ENCODE assay signal across 27 cellular contexts in genomic region chr6:162710438-162710837, GRCh38. TPM values are rescaled to one million over a fixed set of nuclear protein-coding genes. Genes with fewer than 3 reads are reported as not detected.
"Had no signal": no experiment of that assay in that cellular context is flagged by ENCODE, and none has a peak within 500 bp of the region (broad histone marks: within the 10 kb centered on the region; RNA-seq: fewer than 3 reads in every experiment).

No MANE protein-coding gene starts in this region.

- H3K4me1 ChIP-seq: prostate gland, right lobe of liver, tibial artery had no signal

- H3K27me3 ChIP-seq: neutrophil, pancreas, right lobe of liver, sigmoid colon, suprapubic skin, testis, tibial artery, upper lobe of left lung, vagina had no signal

- DNase-seq: naive B cell; naive thymus-derived CD8-positive, alpha-beta T cell; nephron progenitor cell; nucleus accumbens; pancreas; right cardiac atrium; right lobe of liver; sigmoid colon; small intestine; stimulated activated CD4-positive, alpha-beta T cell treated with anti-CD3 and anti-CD28 coated beads, Interleukin-15, amount 100 ng/mL, for 24 hours; stimulated activated CD4-positive, alpha-beta T cell treated with anti-CD3 and anti-CD28 coated beads, Interleukin-2, amount 100 ng/mL, for 24 hours; stimulated activated CD4-positive, alpha-beta T cell treated with anti-CD3 and anti-CD28 coated beads, Interleukin-2, amount 100 ng/mL, for 48 hours; stimulated activated CD4-positive, alpha-beta T cell treated with anti-CD3 and anti-CD28 coated beads, Interleukin-4, amount 100 ng/mL, for 24 hours; stimulated activated naive B cell treated with anti-CD40 and anti-IgM and Interleukin-4, amounts not matched to agents 10 μg/mL and 1 μg/mL and 100 μg/mL, for 72 hours; stimulated activated naive CD8-positive, alpha-beta T cell treated with anti-CD3 and anti-CD28 coated beads, Interleukin-15, amount 100 ng/mL, for 72 hours; stimulated activated naive CD8-positive, alpha-beta T cell treated with anti-CD3 and anti-CD28 coated beads, Interleukin-15, Interleukin-2, amounts not matched to agents 100 U/mL and 50 U/mL, for 24 hours; substantia nigra; testis; tibial artery; trophoblast cell; upper lobe of left lung had no signal

- H3K27ac ChIP-seq: neutrophil, pancreas, prostate gland, sigmoid colon, suprapubic skin, testis, tibial artery, upper lobe of left lung, vagina had no signal

- H3K36me3 ChIP-seq: neutrophil, pancreas, prostate gland, right lobe of liver, sigmoid colon, suprapubic skin, tibial artery, upper lobe of left lung, vagina had no signal

- ATAC-seq: naive thymus-derived CD8-positive, alpha-beta T cell; natural killer cell treated with Interleukin-12 subunit alpha and Interleukin-12 subunit beta and Interleukin-15 and Interleukin-18, amount 100 ng/mL, for 72 hours; pancreas; right cardiac atrium; stimulated activated effector memory CD8-positive, alpha-beta T cell treated with anti-CD3 and anti-CD28 coated beads, Interleukin-12 subunit alpha, Interleukin-12 subunit beta, amount 100 ng/mL, for 72 hours; stimulated activated naive B cell treated with anti-CD40 and anti-IgM and Interleukin-4, amounts not matched to agents 10 μg/mL and 1 μg/mL and 100 μg/mL, for 72 hours; stimulated activated naive CD8-positive, alpha-beta T cell treated with anti-CD3 and anti-CD28 coated beads, Interleukin-15, amount 100 ng/mL, for 72 hours; stimulated activated naive CD8-positive, alpha-beta T cell treated with anti-CD3 and anti-CD28 coated beads, Interleukin-15, Interleukin-2, amounts not matched to agents 100 U/mL and 50 U/mL, for 24 hours had no signal

- H3K9me3 ChIP-seq: neutrophil, pancreas, prostate gland, right lobe of liver, sigmoid colon, suprapubic skin, testis, tibial artery, upper lobe of left lung, vagina had no signal

- H3K4me3 ChIP-seq: pancreas, prostate gland, right lobe of liver, sigmoid colon, suprapubic skin, testis, tibial artery, upper lobe of left lung, vagina had no signal

RNA-seq across cellular contexts. Expression of gene PRKN, which starts 17.1 kb away (rescaled TPM):
- total RNA-seq: natural killer cell treated with Interleukin-12 subunit alpha and Interleukin-12 subunit beta and Interleukin-15 and Interleukin-18, amount 100 ng/mL, for 72 hours had no signal

RNA-seq across cellular contexts. Expression of gene PACRG, which starts 17.3 kb away (rescaled TPM):
- total RNA-seq: natural killer cell treated with Interleukin-12 subunit alpha and Interleukin-12 subunit beta and Interleukin-15 and Interleukin-18, amount 100 ng/mL, for 72 hours; vagina had no signal
